ENCODE assay signal across 8 cellular contexts in genomic region chrX:70133303-70134115, GRCh38. TPM values are rescaled to one million over a fixed set of nuclear protein-coding genes. Genes with fewer than 3 reads are reported as not detected.
DNase-seq lines count a peak whose midpoint lies in the region; ATAC-seq and TF ChIP-seq lines count a peak whose summit lies in the region.

Gene IGBP1 (plus strand): TSS chrX:70133447. CDS start chrX:70133948, 501 bp downstream.

- peak; percentile 53 for TF ChIP-seq CTCF in LNCAP (IDR thresholded peaks at IDR 0.05)
- peak; percentile 66 for TF ChIP-seq CTCF in RWPE2 (IDR thresholded peaks at IDR 0.05; ENCODE audit: poor library complexity, severe bottlenecking)
- peak; percentile 53 for TF ChIP-seq CTCF in fibroblast of pulmonary artery (IDR thresholded peaks at IDR 0.05; ENCODE audit: low read length, missing control alignments)
- peak; percentile 61 to 70 (median 63) for TF ChIP-seq CTCF in nephron (IDR thresholded peaks at IDR 0.05; ENCODE audit: unreplicated experiment in 3 of 3)

- H3K36me3 ChIP-seq in RWPE2 (ENCODE audit: low read depth) = peaks cover 5% of the 10 kb centered on the region; the same call in 1 of the 2 replicates

- H3K27me3 Mint-ChIP-seq in activated T-helper 2 cell treated with anti-CD3 and anti-CD28 coated beads, Interferon-gamma antibody, Interleukin-2, Interleukin-4, amounts not matched to agents 10 μg/mL and 5 μg/mL and 100 μg/mL, durations not matched to agents 14 hours and 24 hours and 36 hours (ENCODE audit: low read depth) = no peaks in the 10 kb centered on the region
- H3K27me3 Mint-ChIP-seq in nephron (ENCODE audit: low read depth) = no peaks in the 10 kb centered on the region
- no peaks in the 10 kb centered on the region for H3K27me3 Mint-ChIP-seq in stimulated activated naive CD8-positive, alpha-beta T cell treated with anti-CD3 and anti-CD28 coated beads, Interleukin-15, Interleukin-2, amounts not matched to agents 100 ng/mL and 50 ng/mL, for 24 hours

- H3K4me3 ChIP-seq in RWPE2 (ENCODE audit: severe bottlenecking) (peak within 1 kb of the TSS; percentile 76), fibroblast of pulmonary artery (replicated peaks; ENCODE audit: low read depth, low read length) (peak within 1 kb of the TSS; percentile 85)

- H3K9me3 Mint-ChIP-seq in activated T-helper 2 cell treated with anti-CD3 and anti-CD28 coated beads, Interferon-gamma antibody, Interleukin-2, Interleukin-4, amounts not matched to agents 10 μg/mL and 5 μg/mL and 100 μg/mL, durations not matched to agents 14 hours and 24 hours and 36 hours = no peaks in the 10 kb centered on the region
- peaks cover 4% of the 10 kb centered on the region for H3K9me3 Mint-ChIP-seq in nephron
- no peaks in the 10 kb centered on the region for H3K9me3 Mint-ChIP-seq in stimulated activated naive CD8-positive, alpha-beta T cell treated with anti-CD3 and anti-CD28 coated beads, Interleukin-15, Interleukin-2, amounts not matched to agents 100 ng/mL and 50 ng/mL, for 24 hours

- H3K36me3 Mint-ChIP-seq in activated T-helper 2 cell treated with anti-CD3 and anti-CD28 coated beads, Interferon-gamma antibody, Interleukin-2, Interleukin-4, amounts not matched to agents 10 μg/mL and 5 μg/mL and 100 μg/mL, durations not matched to agents 14 hours and 24 hours and 36 hours (ENCODE audit: low read depth) = peaks cover 21% of the 10 kb centered on the region
- H3K36me3 Mint-ChIP-seq in nephron (ENCODE audit: low read depth) = peaks cover 12% of the 10 kb centered on the region
- peaks cover 13% of the 10 kb centered on the region for H3K36me3 Mint-ChIP-seq in stimulated activated naive CD8-positive, alpha-beta T cell treated with anti-CD3 and anti-CD28 coated beads, Interleukin-15, Interleukin-2, amounts not matched to agents 100 ng/mL and 50 ng/mL, for 24 hours (ENCODE audit: low read depth)

- H3K9me3 ChIP-seq in RWPE2 (ENCODE audit: severe bottlenecking) = no peaks in the 10 kb centered on the region

- H3K27ac Mint-ChIP-seq in activated T-helper 2 cell treated with anti-CD3 and anti-CD28 coated beads, Interferon-gamma antibody, Interleukin-2, Interleukin-4, amounts not matched to agents 10 μg/mL and 5 μg/mL and 100 μg/mL, durations not matched to agents 14 hours and 24 hours and 36 hours = peak within 1 kb of the TSS; percentile 91
- peak within 1 kb of the TSS; percentile 78 to 98 (median 97) for H3K27ac Mint-ChIP-seq in nephron
- peak within 1 kb of the TSS; percentile 96 for H3K27ac Mint-ChIP-seq in stimulated activated naive CD8-positive, alpha-beta T cell treated with anti-CD3 and anti-CD28 coated beads, Interleukin-15, Interleukin-2, amounts not matched to agents 100 ng/mL and 50 ng/mL, for 24 hours

- H3K27ac ChIP-seq in RWPE2 (ENCODE audit: poor library complexity, severe bottlenecking) = peak within 1 kb of the TSS; percentile 50

- intact Hi-C loops in activated T-helper 2 cell treated with anti-CD3 and anti-CD28 coated beads, Interferon-gamma antibody, Interleukin-2, Interleukin-4, amounts not matched to agents 10 μg/mL and 5 μg/mL and 100 μg/mL, durations not matched to agents 14 hours and 24 hours and 36 hours (cut with micrococcal nuclease) = loop anchor here (1.0 kb wide), 1 partner anchor 157 kb away; the partner anchor contains the start of gene KIF4A

- H3K4me1 Mint-ChIP-seq in activated T-helper 2 cell treated with anti-CD3 and anti-CD28 coated beads, Interferon-gamma antibody, Interleukin-2, Interleukin-4, amounts not matched to agents 10 μg/mL and 5 μg/mL and 100 μg/mL, durations not matched to agents 14 hours and 24 hours and 36 hours (ENCODE audit: low read depth) = peaks cover 20% of the 10 kb centered on the region
- peaks cover 13% of the 10 kb centered on the region for H3K4me1 Mint-ChIP-seq in nephron
- peaks cover 37% of the 10 kb centered on the region for H3K4me1 Mint-ChIP-seq in stimulated activated naive CD8-positive, alpha-beta T cell treated with anti-CD3 and anti-CD28 coated beads, Interleukin-15, Interleukin-2, amounts not matched to agents 100 ng/mL and 50 ng/mL, for 24 hours (ENCODE audit: low read depth)

- DNase-seq in ELF-1 (ENCODE audit: low read depth, low spot score) (peak; percentile 98), GOT3 (lab: John Stamatoyannopoulos, UW) (peak; percentile 21), RWPE2 (ENCODE audit: low spot score) (peak; percentile 68), fibroblast of pulmonary artery (ENCODE audit: low read depth) (peak; percentile 85)
- peak; percentile 76 for DNase-seq in activated T-helper 2 cell treated with anti-CD3 and anti-CD28 coated beads, Interferon-gamma antibody, Interleukin-2, Interleukin-4, amounts not matched to agents 10 μg/mL and 5 μg/mL and 100 μg/mL, durations not matched to agents 14 hours and 24 hours and 36 hours (ENCODE audit: low spot score)

- peak within 1 kb of the TSS; percentile 98 for H3K4me3 Mint-ChIP-seq in activated T-helper 2 cell treated with anti-CD3 and anti-CD28 coated beads, Interferon-gamma antibody, Interleukin-2, Interleukin-4, amounts not matched to agents 10 μg/mL and 5 μg/mL and 100 μg/mL, durations not matched to agents 14 hours and 24 hours and 36 hours (ENCODE audit: low read depth)
- H3K4me3 Mint-ChIP-seq in nephron = peak within 1 kb of the TSS; percentile 98 to 100 (median 99)
- peak within 1 kb of the TSS; percentile 99 for H3K4me3 Mint-ChIP-seq in stimulated activated naive CD8-positive, alpha-beta T cell treated with anti-CD3 and anti-CD28 coated beads, Interleukin-15, Interleukin-2, amounts not matched to agents 100 ng/mL and 50 ng/mL, for 24 hours

- ATAC-seq in RWPE2 (ENCODE audit: low read depth) = peak; percentile 88

- no peaks in the 10 kb centered on the region for H3K27me3 ChIP-seq in RWPE2 (ENCODE audit: insufficient read depth, poor library complexity, severe bottlenecking)

- H3K4me1 ChIP-seq in RWPE2 (ENCODE audit: insufficient read depth, poor library complexity, severe bottlenecking) = peaks cover 3% of the 10 kb centered on the region

RNA-seq across cellular contexts. Expression of gene IGBP1, which starts in this region (rescaled TPM):
- total RNA-seq in activated T-helper 2 cell treated with anti-CD3 and anti-CD28 coated beads, Interferon-gamma antibody, Interleukin-2, Interleukin-4, amounts not matched to agents 10 μg/mL and 5 μg/mL and 100 μg/mL, durations not matched to agents 14 hours and 24 hours and 36 hours = 33.0 and 33.6 TPM in 2 replicates

Comparison
In these comparisons a context has a peak if more than half of its experiments do, and no peak if none do; other contexts are left out.
1. Peak in every context shown above with its lines: DNase-seq, ATAC-seq, H3K4me3 ChIP-seq and H3K27ac ChIP-seq.
2. DNase-seq: peak in every context shown above with its lines; median percentile 98 in ELF-1; 85 in fibroblast of pulmonary artery; 76 in activated T-helper 2 cell treated with anti-CD3 and anti-CD28 coated beads, Interferon-gamma antibody, Interleukin-2, Interleukin-4, amounts not matched to agents 10 μg/mL and 5 μg/mL and 100 μg/mL, durations not matched to agents 14 hours and 24 hours and 36 hours; 68 in RWPE2; 21 in GOT3.